In the genomic region with DNA sequence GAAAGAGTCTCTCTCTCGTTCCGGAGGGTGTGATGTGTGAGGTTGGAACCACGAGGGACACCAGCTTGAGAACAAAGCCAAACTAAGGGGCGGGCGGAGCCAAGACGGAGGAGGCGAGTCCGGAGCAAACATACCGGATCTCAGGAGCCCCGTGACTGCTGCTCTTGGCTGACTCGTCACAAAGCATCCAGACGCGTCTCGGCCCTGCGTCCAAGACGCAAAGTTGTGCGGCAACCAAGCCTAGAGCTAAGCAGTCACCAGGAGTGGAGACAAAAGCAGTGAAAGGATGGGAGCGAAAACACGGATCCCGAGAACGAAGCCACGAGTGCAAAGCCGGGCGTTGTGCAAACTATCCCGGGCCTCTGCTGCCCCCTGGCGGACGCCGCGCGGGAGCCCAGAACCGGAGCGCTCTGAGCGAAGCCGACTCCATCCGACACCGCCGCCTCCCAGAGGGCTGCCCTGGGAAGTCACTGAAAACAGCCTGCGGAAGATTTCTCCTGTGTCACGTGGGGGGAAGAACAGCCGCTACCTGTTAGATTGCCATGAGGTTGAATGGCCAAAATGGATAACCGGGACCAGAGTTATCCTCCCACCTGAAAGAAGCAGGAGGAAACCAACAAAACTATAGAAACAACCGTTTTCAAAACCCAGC, we compare ENCODE assay signal across 1 cellular context.
TF ChIP-seq lines count a peak whose summit lies in the region.

No MANE protein-coding gene starts in this region.

TF ChIP-seq in K562, 482 proteins besides CTCF, POLR2A, EP300 and RAD21 (continued from another document and continues in another):
- TF ChIP-seq, protein P1, sequence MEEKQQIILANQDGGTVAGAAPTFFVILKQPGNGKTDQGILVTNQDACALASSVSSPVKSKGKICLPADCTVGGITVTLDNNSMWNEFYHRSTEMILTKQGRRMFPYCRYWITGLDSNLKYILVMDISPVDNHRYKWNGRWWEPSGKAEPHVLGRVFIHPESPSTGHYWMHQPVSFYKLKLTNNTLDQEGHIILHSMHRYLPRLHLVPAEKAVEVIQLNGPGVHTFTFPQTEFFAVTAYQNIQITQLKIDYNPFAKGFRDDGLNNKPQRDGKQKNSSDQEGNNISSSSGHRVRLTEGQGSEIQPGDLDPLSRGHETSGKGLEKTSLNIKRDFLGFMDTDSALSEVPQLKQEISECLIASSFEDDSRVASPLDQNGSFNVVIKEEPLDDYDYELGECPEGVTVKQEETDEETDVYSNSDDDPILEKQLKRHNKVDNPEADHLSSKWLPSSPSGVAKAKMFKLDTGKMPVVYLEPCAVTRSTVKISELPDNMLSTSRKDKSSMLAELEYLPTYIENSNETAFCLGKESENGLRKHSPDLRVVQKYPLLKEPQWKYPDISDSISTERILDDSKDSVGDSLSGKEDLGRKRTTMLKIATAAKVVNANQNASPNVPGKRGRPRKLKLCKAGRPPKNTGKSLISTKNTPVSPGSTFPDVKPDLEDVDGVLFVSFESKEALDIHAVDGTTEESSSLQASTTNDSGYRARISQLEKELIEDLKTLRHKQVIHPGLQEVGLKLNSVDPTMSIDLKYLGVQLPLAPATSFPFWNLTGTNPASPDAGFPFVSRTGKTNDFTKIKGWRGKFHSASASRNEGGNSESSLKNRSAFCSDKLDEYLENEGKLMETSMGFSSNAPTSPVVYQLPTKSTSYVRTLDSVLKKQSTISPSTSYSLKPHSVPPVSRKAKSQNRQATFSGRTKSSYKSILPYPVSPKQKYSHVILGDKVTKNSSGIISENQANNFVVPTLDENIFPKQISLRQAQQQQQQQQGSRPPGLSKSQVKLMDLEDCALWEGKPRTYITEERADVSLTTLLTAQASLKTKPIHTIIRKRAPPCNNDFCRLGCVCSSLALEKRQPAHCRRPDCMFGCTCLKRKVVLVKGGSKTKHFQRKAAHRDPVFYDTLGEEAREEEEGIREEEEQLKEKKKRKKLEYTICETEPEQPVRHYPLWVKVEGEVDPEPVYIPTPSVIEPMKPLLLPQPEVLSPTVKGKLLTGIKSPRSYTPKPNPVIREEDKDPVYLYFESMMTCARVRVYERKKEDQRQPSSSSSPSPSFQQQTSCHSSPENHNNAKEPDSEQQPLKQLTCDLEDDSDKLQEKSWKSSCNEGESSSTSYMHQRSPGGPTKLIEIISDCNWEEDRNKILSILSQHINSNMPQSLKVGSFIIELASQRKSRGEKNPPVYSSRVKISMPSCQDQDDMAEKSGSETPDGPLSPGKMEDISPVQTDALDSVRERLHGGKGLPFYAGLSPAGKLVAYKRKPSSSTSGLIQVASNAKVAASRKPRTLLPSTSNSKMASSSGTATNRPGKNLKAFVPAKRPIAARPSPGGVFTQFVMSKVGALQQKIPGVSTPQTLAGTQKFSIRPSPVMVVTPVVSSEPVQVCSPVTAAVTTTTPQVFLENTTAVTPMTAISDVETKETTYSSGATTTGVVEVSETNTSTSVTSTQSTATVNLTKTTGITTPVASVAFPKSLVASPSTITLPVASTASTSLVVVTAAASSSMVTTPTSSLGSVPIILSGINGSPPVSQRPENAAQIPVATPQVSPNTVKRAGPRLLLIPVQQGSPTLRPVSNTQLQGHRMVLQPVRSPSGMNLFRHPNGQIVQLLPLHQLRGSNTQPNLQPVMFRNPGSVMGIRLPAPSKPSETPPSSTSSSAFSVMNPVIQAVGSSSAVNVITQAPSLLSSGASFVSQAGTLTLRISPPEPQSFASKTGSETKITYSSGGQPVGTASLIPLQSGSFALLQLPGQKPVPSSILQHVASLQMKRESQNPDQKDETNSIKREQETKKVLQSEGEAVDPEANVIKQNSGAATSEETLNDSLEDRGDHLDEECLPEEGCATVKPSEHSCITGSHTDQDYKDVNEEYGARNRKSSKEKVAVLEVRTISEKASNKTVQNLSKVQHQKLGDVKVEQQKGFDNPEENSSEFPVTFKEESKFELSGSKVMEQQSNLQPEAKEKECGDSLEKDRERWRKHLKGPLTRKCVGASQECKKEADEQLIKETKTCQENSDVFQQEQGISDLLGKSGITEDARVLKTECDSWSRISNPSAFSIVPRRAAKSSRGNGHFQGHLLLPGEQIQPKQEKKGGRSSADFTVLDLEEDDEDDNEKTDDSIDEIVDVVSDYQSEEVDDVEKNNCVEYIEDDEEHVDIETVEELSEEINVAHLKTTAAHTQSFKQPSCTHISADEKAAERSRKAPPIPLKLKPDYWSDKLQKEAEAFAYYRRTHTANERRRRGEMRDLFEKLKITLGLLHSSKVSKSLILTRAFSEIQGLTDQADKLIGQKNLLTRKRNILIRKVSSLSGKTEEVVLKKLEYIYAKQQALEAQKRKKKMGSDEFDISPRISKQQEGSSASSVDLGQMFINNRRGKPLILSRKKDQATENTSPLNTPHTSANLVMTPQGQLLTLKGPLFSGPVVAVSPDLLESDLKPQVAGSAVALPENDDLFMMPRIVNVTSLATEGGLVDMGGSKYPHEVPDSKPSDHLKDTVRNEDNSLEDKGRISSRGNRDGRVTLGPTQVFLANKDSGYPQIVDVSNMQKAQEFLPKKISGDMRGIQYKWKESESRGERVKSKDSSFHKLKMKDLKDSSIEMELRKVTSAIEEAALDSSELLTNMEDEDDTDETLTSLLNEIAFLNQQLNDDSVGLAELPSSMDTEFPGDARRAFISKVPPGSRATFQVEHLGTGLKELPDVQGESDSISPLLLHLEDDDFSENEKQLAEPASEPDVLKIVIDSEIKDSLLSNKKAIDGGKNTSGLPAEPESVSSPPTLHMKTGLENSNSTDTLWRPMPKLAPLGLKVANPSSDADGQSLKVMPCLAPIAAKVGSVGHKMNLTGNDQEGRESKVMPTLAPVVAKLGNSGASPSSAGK (IDR thresholded peaks at IDR 0.05) = peak; percentile 50
- no peak for TF ChIP-seq NR2C1 (IDR thresholded peaks at IDR 0.05)
- no peak for TF ChIP-seq NR2C1 (tag; IDR thresholded peaks at IDR 0.05)
- TF ChIP-seq ZNF224 (CRISPR knock-in tag; IDR thresholded peaks at IDR 0.05) = no peak
- TF ChIP-seq PHTF2 (CRISPR knock-in tag; IDR thresholded peaks at IDR 0.05) = no peak
- no peak for TF ChIP-seq ZNF408 (CRISPR knock-in tag; IDR thresholded peaks at IDR 0.05; ENCODE audit: low read depth)
- TF ChIP-seq NRF1 (conservative IDR thresholded peaks at IDR 0.05 in 1 of 2, IDR thresholded peaks at IDR 0.05 in 1 of 2) = no peak
- TF ChIP-seq, protein P2, sequence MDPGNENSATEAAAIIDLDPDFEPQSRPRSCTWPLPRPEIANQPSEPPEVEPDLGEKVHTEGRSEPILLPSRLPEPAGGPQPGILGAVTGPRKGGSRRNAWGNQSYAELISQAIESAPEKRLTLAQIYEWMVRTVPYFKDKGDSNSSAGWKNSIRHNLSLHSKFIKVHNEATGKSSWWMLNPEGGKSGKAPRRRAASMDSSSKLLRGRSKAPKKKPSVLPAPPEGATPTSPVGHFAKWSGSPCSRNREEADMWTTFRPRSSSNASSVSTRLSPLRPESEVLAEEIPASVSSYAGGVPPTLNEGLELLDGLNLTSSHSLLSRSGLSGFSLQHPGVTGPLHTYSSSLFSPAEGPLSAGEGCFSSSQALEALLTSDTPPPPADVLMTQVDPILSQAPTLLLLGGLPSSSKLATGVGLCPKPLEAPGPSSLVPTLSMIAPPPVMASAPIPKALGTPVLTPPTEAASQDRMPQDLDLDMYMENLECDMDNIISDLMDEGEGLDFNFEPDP (CRISPR knock-in tag; IDR thresholded peaks at IDR 0.05) = no peak
- no peak for TF ChIP-seq TCFL5 (CRISPR knock-in tag; conservative IDR thresholded peaks at IDR 0.05)
- TF ChIP-seq, protein P3, sequence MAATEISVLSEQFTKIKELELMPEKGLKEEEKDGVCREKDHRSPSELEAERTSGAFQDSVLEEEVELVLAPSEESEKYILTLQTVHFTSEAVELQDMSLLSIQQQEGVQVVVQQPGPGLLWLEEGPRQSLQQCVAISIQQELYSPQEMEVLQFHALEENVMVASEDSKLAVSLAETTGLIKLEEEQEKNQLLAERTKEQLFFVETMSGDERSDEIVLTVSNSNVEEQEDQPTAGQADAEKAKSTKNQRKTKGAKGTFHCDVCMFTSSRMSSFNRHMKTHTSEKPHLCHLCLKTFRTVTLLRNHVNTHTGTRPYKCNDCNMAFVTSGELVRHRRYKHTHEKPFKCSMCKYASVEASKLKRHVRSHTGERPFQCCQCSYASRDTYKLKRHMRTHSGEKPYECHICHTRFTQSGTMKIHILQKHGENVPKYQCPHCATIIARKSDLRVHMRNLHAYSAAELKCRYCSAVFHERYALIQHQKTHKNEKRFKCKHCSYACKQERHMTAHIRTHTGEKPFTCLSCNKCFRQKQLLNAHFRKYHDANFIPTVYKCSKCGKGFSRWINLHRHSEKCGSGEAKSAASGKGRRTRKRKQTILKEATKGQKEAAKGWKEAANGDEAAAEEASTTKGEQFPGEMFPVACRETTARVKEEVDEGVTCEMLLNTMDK (IDR thresholded peaks at IDR 0.05; ENCODE audit: borderline replicate concordance, insufficient read depth, low read depth, low read length, poor library complexity, severe bottlenecking) = peak; percentile 79
- TF ChIP-seq HNRNPH1 (optimal IDR thresholded peaks at IDR 0.05; ENCODE audit: low read depth, low read length) = no peak
- no peak for TF ChIP-seq IRF2 (CRISPR knock-in tag; IDR thresholded peaks at IDR 0.05)
- TF ChIP-seq, protein P4, sequence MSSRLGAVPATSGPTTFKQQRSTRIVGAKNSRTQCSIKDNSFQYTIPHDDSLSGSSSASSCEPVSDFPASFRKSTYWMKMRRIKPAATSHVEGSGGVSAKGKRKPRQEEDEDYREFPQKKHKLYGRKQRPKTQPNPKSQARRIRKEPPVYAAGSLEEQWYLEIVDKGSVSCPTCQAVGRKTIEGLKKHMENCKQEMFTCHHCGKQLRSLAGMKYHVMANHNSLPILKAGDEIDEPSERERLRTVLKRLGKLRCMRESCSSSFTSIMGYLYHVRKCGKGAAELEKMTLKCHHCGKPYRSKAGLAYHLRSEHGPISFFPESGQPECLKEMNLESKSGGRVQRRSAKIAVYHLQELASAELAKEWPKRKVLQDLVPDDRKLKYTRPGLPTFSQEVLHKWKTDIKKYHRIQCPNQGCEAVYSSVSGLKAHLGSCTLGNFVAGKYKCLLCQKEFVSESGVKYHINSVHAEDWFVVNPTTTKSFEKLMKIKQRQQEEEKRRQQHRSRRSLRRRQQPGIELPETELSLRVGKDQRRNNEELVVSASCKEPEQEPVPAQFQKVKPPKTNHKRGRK (tag; IDR thresholded peaks at IDR 0.05) = no peak
- TF ChIP-seq ZC3H11A (IDR thresholded peaks at IDR 0.05; ENCODE audit: low read depth, low read length) = 0 out of 2 replicates have a peak, but pooled peaks have one; percentile 47
- TF ChIP-seq ZNF764 (CRISPR knock-in tag; IDR thresholded peaks at IDR 0.05; ENCODE audit: low read depth) = no peak
- no peak for TF ChIP-seq SREBF2 (CRISPR knock-in tag; IDR thresholded peaks at IDR 0.05)
- no peak for TF ChIP-seq ZNF23 (CRISPR knock-in tag; IDR thresholded peaks at IDR 0.05)
- no peak for TF ChIP-seq KHSRP (IDR thresholded peaks at IDR 0.05)
- no peak for TF ChIP-seq SRSF7 (optimal IDR thresholded peaks at IDR 0.05; ENCODE audit: low read depth, low read length)
- TF ChIP-seq, protein P5, sequence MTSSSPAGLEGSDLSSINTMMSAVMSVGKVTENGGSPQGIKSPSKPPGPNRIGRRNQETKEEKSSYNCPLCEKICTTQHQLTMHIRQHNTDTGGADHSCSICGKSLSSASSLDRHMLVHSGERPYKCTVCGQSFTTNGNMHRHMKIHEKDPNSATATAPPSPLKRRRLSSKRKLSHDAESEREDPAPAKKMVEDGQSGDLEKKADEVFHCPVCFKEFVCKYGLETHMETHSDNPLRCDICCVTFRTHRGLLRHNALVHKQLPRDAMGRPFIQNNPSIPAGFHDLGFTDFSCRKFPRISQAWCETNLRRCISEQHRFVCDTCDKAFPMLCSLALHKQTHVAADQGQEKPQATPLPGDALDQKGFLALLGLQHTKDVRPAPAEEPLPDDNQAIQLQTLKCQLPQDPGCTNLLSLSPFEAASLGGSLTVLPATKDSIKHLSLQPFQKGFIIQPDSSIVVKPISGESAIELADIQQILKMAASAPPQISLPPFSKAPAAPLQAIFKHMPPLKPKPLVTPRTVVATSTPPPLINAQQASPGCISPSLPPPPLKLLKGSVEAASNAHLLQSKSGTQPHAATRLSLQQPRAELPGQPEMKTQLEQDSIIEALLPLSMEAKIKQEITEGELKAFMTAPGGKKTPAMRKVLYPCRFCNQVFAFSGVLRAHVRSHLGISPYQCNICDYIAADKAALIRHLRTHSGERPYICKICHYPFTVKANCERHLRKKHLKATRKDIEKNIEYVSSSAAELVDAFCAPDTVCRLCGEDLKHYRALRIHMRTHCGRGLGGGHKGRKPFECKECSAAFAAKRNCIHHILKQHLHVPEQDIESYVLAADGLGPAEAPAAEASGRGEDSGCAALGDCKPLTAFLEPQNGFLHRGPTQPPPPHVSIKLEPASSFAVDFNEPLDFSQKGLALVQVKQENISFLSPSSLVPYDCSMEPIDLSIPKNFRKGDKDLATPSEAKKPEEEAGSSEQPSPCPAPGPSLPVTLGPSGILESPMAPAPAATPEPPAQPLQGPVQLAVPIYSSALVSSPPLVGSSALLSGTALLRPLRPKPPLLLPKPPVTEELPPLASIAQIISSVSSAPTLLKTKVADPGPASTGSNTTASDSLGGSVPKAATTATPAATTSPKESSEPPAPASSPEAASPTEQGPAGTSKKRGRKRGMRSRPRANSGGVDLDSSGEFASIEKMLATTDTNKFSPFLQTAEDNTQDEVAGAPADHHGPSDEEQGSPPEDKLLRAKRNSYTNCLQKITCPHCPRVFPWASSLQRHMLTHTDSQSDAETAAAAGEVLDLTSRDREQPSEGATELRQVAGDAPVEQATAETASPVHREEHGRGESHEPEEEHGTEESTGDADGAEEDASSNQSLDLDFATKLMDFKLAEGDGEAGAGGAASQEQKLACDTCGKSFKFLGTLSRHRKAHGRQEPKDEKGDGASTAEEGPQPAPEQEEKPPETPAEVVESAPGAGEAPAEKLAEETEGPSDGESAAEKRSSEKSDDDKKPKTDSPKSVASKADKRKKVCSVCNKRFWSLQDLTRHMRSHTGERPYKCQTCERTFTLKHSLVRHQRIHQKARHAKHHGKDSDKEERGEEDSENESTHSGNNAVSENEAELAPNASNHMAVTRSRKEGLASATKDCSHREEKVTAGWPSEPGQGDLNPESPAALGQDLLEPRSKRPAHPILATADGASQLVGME (CRISPR knock-in tag; IDR thresholded peaks at IDR 0.05) = 0 out of 2 replicates have a peak, but pooled peaks have one; percentile 27
- TF ChIP-seq, protein P6, sequence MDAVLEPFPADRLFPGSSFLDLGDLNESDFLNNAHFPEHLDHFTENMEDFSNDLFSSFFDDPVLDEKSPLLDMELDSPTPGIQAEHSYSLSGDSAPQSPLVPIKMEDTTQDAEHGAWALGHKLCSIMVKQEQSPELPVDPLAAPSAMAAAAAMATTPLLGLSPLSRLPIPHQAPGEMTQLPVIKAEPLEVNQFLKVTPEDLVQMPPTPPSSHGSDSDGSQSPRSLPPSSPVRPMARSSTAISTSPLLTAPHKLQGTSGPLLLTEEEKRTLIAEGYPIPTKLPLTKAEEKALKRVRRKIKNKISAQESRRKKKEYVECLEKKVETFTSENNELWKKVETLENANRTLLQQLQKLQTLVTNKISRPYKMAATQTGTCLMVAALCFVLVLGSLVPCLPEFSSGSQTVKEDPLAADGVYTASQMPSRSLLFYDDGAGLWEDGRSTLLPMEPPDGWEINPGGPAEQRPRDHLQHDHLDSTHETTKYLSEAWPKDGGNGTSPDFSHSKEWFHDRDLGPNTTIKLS (IDR thresholded peaks at IDR 0.05; ENCODE audit: borderline replicate concordance, low read depth) = peak; percentile 22; the same call in 1 of the 2 replicates
- no peak for TF ChIP-seq TBP (optimal IDR thresholded peaks at IDR 0.05; ENCODE audit: low read depth, low read length)
- TF ChIP-seq, protein P7, sequence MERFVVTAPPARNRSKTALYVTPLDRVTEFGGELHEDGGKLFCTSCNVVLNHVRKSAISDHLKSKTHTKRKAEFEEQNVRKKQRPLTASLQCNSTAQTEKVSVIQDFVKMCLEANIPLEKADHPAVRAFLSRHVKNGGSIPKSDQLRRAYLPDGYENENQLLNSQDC (CRISPR knock-in tag; IDR thresholded peaks at IDR 0.05) = no peak
- TF ChIP-seq PTRF (tag; IDR thresholded peaks at IDR 0.05) = no peak
- no peak for TF ChIP-seq OTX1 (CRISPR knock-in tag; IDR thresholded peaks at IDR 0.05)
